Comparison of ENCODE assay signal across 8 cellular contexts in the genomic region with DNA sequence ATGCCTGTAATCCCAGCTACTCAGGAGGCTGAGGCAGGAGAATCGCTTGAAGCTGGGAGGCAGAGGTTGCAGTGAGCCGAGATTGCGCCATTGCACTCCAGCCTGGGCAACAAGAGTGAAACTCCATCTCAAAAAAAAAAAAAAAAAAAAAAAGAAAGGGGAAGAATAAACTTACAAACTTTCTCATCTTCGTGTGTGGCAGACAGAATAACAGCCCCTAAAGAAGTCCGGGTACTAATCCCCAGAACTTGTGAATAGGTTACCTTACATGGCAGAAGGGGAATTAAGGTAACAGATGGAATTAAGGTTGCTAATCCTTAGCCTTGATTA. TPM values are rescaled to one million over a fixed set of nuclear protein-coding genes. Genes with fewer than 3 reads are reported as not detected.
DNase-seq lines count a peak whose midpoint lies in the region; ATAC-seq, FAIRE-seq and TF ChIP-seq lines count a peak whose summit lies in the region.
"Not testable (repeated sequence)": the region's sequence is repeated elsewhere in the genome, so short reads cannot be mapped to it uniquely, and the experiment has no call there.

No MANE protein-coding gene starts in this region.

- H3K27me3 ChIP-seq in duodenal mucosa (ENCODE audit: control insufficient read depth in 1 of 2, insufficient read depth in 2 of 2, low read length in 2 of 2); psoas muscle (ENCODE audit: insufficient read depth in 3 of 3, low read length in 2 of 3): not testable (repeated sequence)

- H3K4me3 ChIP-seq in duodenal mucosa (ENCODE audit: low read depth in 1 of 2, low read length in 2 of 2) (peak overlapping the region in 1 of 2 donors; percentile 50), psoas muscle (peak overlapping the region; percentile 95)

- H3K9me3 Mint-ChIP-seq in activated naive CD4-positive, alpha-beta T cell treated with anti-CD3 and anti-CD28 coated beads, Interleukin-2, amount 10 ng/mL, durations not matched to agents 7 days and 5 days; memory B cell; type B pancreatic cell: not testable (repeated sequence)

- peaks cover 44% of the 10 kb centered on the region for H3K4me1 Mint-ChIP-seq in T-helper 17 cell
- H3K4me1 Mint-ChIP-seq in activated naive CD4-positive, alpha-beta T cell treated with anti-CD3 and anti-CD28 coated beads, Interleukin-2, amount 10 ng/mL, durations not matched to agents 7 days and 5 days = peaks cover 61% of the 10 kb centered on the region
- peaks cover 38% of the 10 kb centered on the region for H3K4me1 Mint-ChIP-seq in memory B cell
- peaks cover 31% of the 10 kb centered on the region for H3K4me1 Mint-ChIP-seq in type B pancreatic cell (ENCODE audit: unreplicated experiment)

- WGBS in psoas muscle, 3 donors = 81 to 83% (median 81%) methylated on average over 5 of the region's 5 CpGs

- CTCF ChIA-PET in activated naive CD4-positive, alpha-beta T cell treated with anti-CD3 and anti-CD28 coated beads, Interleukin-2, amount 10 ng/mL, durations not matched to agents 7 days and 5 days (lab: Charles Lee) = interaction anchor here (1.5 to 2.3 kb wide), 3 partner anchors 10 to 31 kb away, joined by 3 to 11 read pairs (median 10); no protein-coding TSS in a partner anchor

- H3K9me3 ChIP-seq in T-helper 17 cell (ENCODE audit: control insufficient read depth, low read length, poor library complexity, severe bottlenecking); duodenal mucosa (ENCODE audit: control insufficient read depth in 1 of 2, low read length in 2 of 2); psoas muscle: not testable (repeated sequence)

- DNase-seq in D721Med (ENCODE audit: insufficient read length, low spot score); T-helper 17 cell; activated naive CD4-positive, alpha-beta T cell treated with anti-CD3 and anti-CD28 coated beads, Interleukin-2, amount 10 ng/mL, durations not matched to agents 7 days and 5 days; memory B cell (ENCODE audit: low spot score in 2 of 2); psoas muscle; type B pancreatic cell (ENCODE audit: extremely low spot score, unreplicated experiment): not testable (repeated sequence)
- peak; percentile 90 for DNase-seq in NCI-H524 treated with DMSO at 0.1 percent for 48 hours (lab: John Stamatoyannopoulos, UW)

- H3K4me1 ChIP-seq in duodenal mucosa (ENCODE audit: control insufficient read depth in 1 of 2, insufficient read depth in 2 of 2, low read length in 2 of 2) (peaks cover 20 to 22% of the 10 kb centered on the region in 2 donors), psoas muscle (peaks cover 40% of the 10 kb centered on the region)

- H3K9ac ChIP-seq in duodenal mucosa (ENCODE audit: low read depth in 1 of 2, low read length in 2 of 2) = peak overlapping the region; percentile 54 to 55

- ATAC-seq in T-helper 17 cell, psoas muscle: not testable (repeated sequence)
- ATAC-seq in memory B cell (ENCODE audit: low read depth) = peak; percentile 6

- peak; percentile 90 for FAIRE-seq in D721Med (lab: Jason Lieb, UNC)

- not testable (repeated sequence) for H3K27ac Mint-ChIP-seq in T-helper 17 cell
- peak overlapping the region; percentile 96 for H3K27ac Mint-ChIP-seq in activated naive CD4-positive, alpha-beta T cell treated with anti-CD3 and anti-CD28 coated beads, Interleukin-2, amount 10 ng/mL, durations not matched to agents 7 days and 5 days
- peak overlapping the region; percentile 97 for H3K27ac Mint-ChIP-seq in memory B cell
- peak overlapping the region; percentile 84 for H3K27ac Mint-ChIP-seq in type B pancreatic cell

- not testable (repeated sequence) for H3K27me3 Mint-ChIP-seq in T-helper 17 cell; activated naive CD4-positive, alpha-beta T cell treated with anti-CD3 and anti-CD28 coated beads, Interleukin-2, amount 10 ng/mL, durations not matched to agents 7 days and 5 days; memory B cell; type B pancreatic cell

- not testable (repeated sequence) for H3K36me3 Mint-ChIP-seq in T-helper 17 cell (ENCODE audit: low read depth); memory B cell; type B pancreatic cell
- H3K36me3 Mint-ChIP-seq in activated naive CD4-positive, alpha-beta T cell treated with anti-CD3 and anti-CD28 coated beads, Interleukin-2, amount 10 ng/mL, durations not matched to agents 7 days and 5 days = peaks cover 36% of the 10 kb centered on the region

- H3K27ac ChIP-seq in duodenal mucosa (ENCODE audit: low read depth, low read length) (peak overlapping the region; percentile 70), psoas muscle (peak overlapping the region; percentile 92)

- TF ChIP-seq CTCF in D721Med (IDR thresholded peaks at IDR 0.05; ENCODE audit: insufficient read depth, missing control alignments); psoas muscle (IDR thresholded peaks at IDR 0.05); type B pancreatic cell (conservative IDR thresholded peaks at IDR 0.05): not testable (repeated sequence)

- intact Hi-C loops in psoas muscle (cut with DNase I) = not testable (repeated sequence)

- peak overlapping the region; percentile 100 for H3K4me3 Mint-ChIP-seq in T-helper 17 cell
- peak overlapping the region; percentile 82 for H3K4me3 Mint-ChIP-seq in activated naive CD4-positive, alpha-beta T cell treated with anti-CD3 and anti-CD28 coated beads, Interleukin-2, amount 10 ng/mL, durations not matched to agents 7 days and 5 days
- peak overlapping the region; percentile 88 for H3K4me3 Mint-ChIP-seq in memory B cell
- H3K4me3 Mint-ChIP-seq in type B pancreatic cell = peak overlapping the region; percentile 83

- H3K36me3 ChIP-seq in duodenal mucosa (ENCODE audit: control insufficient read depth in 1 of 2, insufficient read depth in 2 of 2, low read length in 2 of 2); psoas muscle (ENCODE audit: insufficient read depth in 1 of 2, low read depth in 1 of 2): not testable (repeated sequence)

RNA-seq across cellular contexts. Expression of a gene that starts 2.8 kb away (rescaled TPM):
- total RNA-seq in T-helper 17 cell = 100 to 1,000 TPM; 462 to 497 TPM
- 10 to 100 TPM; 25.6 to 40.4 (median 34.0) TPM for total RNA-seq in psoas muscle
- polyA plus RNA-seq in psoas muscle = 10 to 100 TPM; 18.7 to 38.0 (median 23.9) TPM
- 18.8 and 30.3 TPM in 2 replicates for total RNA-seq in type B pancreatic cell (ENCODE audit: low replicate concordance)

Comparison
In these comparisons a context has a peak if more than half of its experiments do, and no peak if none do; other contexts are left out.
1. RNA of a gene that starts 2.8 kb away (total RNA-seq): 462 to 497 TPM in T-helper 17 cell; 25.6 to 40.4 TPM in psoas muscle and 18.8 to 30.3 TPM in type B pancreatic cell; every median in the first group is over 10 times any median in the second.
2. Peak in every context shown above with its lines, with median percentiles within 50 percentile points of each other: H3K4me3 Mint-ChIP-seq.